Comparison of ENCODE assay signal across 20 cellular contexts in genomic region chr3:101119535-101119934, GRCh38.
DNase-seq lines count a peak whose midpoint lies in the region; ATAC-seq and TF ChIP-seq lines count a peak whose summit lies in the region.
"Had no signal": no experiment of that assay in that cellular context is flagged by ENCODE, and none has a peak within 500 bp of the region (broad histone marks: within the 10 kb centered on the region; RNA-seq: fewer than 3 reads in every experiment).

No MANE protein-coding gene starts in this region.

- H3K9ac ChIP-seq in skeletal muscle satellite cell (ENCODE audit: low read depth, low read length) (peak overlapping the region; percentile 6), MM.1S (ENCODE audit: low read length) (no peak overlapping the region)

- H3K27me3 ChIP-seq in skeletal muscle satellite cell (ENCODE audit: control insufficient read depth, insufficient read depth, low read length) (no peaks in the 10 kb centered on the region), MM.1S (replicated peaks; ENCODE audit: insufficient read depth, low read length) (no peaks in the 10 kb centered on the region)

- ATAC-seq in GM19397 (IDR thresholded peaks at IDR 0.05; ENCODE audit: unreplicated experiment) = no peak
- ATAC-seq: activated naive CD8-positive, alpha-beta T cell treated with anti-CD3 and anti-CD28 coated beads, Interleukin-2, amount 50 U/mL, for 24 hours had no signal

- TF ChIP-seq CTCF in MM.1S (IDR thresholded peaks at IDR 0.05; ENCODE audit: low read length) = no peak

- H3K4me1 Mint-ChIP-seq in activated CD4-positive, alpha-beta T cell treated with anti-CD3 and anti-CD28 coated beads, Interleukin-2, amount 10 ng/mL, durations not matched to agents 24 days and 14 days = no peaks in the 10 kb centered on the region
- H3K4me1 Mint-ChIP-seq: activated naive CD8-positive, alpha-beta T cell treated with anti-CD3 and anti-CD28 coated beads, Interleukin-2, amount 50 U/mL, for 24 hours; CD14-positive monocyte; nephron had no signal

- no peaks in the 10 kb centered on the region for H4K20me1 ChIP-seq in MM.1S (ENCODE audit: insufficient read depth, low read length)

- intact Hi-C loops in activated CD4-positive, alpha-beta T cell treated with anti-CD3 and anti-CD28 coated beads, Interleukin-2, amount 10 ng/mL, durations not matched to agents 24 days and 14 days (cut with micrococcal nuclease) = no loop called here

- no peaks in the 10 kb centered on the region for H3K36me3 Mint-ChIP-seq in activated CD4-positive, alpha-beta T cell treated with anti-CD3 and anti-CD28 coated beads, Interleukin-2, amount 10 ng/mL, durations not matched to agents 24 days and 14 days (ENCODE audit: low read depth)
- H3K36me3 Mint-ChIP-seq: CD14-positive monocyte, type B pancreatic cell had no signal

- H3K9me3 ChIP-seq in skeletal muscle satellite cell (replicated peaks; ENCODE audit: low read length) (no peaks in the 10 kb centered on the region), MM.1S (replicated peaks; ENCODE audit: insufficient read depth, low read length) (no peaks in the 10 kb centered on the region)

- H3K9me2 ChIP-seq in MM.1S (replicated peaks; ENCODE audit: insufficient read depth, low read length) = no peaks in the 10 kb centered on the region

- H3K79me2 ChIP-seq in MM.1S (ENCODE audit: low read length) = no peaks in the 10 kb centered on the region

- H3K36me3 ChIP-seq in skeletal muscle satellite cell (ENCODE audit: insufficient read depth, low read length) (no peaks in the 10 kb centered on the region), MM.1S (replicated peaks; ENCODE audit: insufficient read depth, low read length) (no peaks in the 10 kb centered on the region)
- H3K36me3 ChIP-seq: WERI-Rb-1 had no signal

- peaks cover 5% of the 10 kb centered on the region for H3K27me3 Mint-ChIP-seq in activated CD4-positive, alpha-beta T cell treated with anti-CD3 and anti-CD28 coated beads, Interleukin-2, amount 10 ng/mL, durations not matched to agents 24 days and 14 days
- H3K27me3 Mint-ChIP-seq: type B pancreatic cell had no signal

- no peaks in the 10 kb centered on the region for H3K9me3 Mint-ChIP-seq in activated CD4-positive, alpha-beta T cell treated with anti-CD3 and anti-CD28 coated beads, Interleukin-2, amount 10 ng/mL, durations not matched to agents 24 days and 14 days
- H3K9me3 Mint-ChIP-seq: activated naive CD8-positive, alpha-beta T cell treated with anti-CD3 and anti-CD28 coated beads, Interleukin-2, amount 50 U/mL, for 24 hours; nephron; T-helper 1 cell treated with Interleukin-12 subunit alpha and Interleukin-12 subunit beta and Interleukin-4 antibody, amounts not matched to agents 30 μg/mL and 1 μg/mL, for 36 hours; type B pancreatic cell had no signal

- peaks cover 8% of the 10 kb centered on the region for H3K4me1 ChIP-seq in skeletal muscle satellite cell (ENCODE audit: control insufficient read depth, insufficient read depth, low read length)
- peaks cover 2% of the 10 kb centered on the region; the same call in 1 of the 2 replicates for H3K4me1 ChIP-seq in MM.1S (ENCODE audit: low read length)

- H3K4me3 ChIP-seq in skeletal muscle satellite cell (ENCODE audit: low read length) = no peak overlapping the region
- no peak overlapping the region for H3K4me3 ChIP-seq in MM.1S (ENCODE audit: low read length)

- H3K4me2 ChIP-seq in skeletal muscle satellite cell (ENCODE audit: low read length) (no peak overlapping the region), MM.1S (ENCODE audit: low read depth, low read length) (no peak overlapping the region)

- H3K27ac ChIP-seq in MM.1S (ENCODE audit: low read length) = no peak overlapping the region
- H3K27ac ChIP-seq: WERI-Rb-1 had no signal

- no peak overlapping the region for H2AFZ ChIP-seq in MM.1S (ENCODE audit: low read length)

- H3K27ac Mint-ChIP-seq in activated CD4-positive, alpha-beta T cell treated with anti-CD3 and anti-CD28 coated beads, Interleukin-2, amount 10 ng/mL, durations not matched to agents 24 days and 14 days = no peak overlapping the region
- H3K27ac Mint-ChIP-seq: activated naive CD8-positive, alpha-beta T cell treated with anti-CD3 and anti-CD28 coated beads, Interleukin-2, amount 50 U/mL, for 24 hours; CD14-positive monocyte; nephron; T-helper 1 cell treated with Interleukin-12 subunit alpha and Interleukin-12 subunit beta and Interleukin-4 antibody, amounts not matched to agents 30 μg/mL and 1 μg/mL, for 36 hours; type B pancreatic cell had no signal

- no peak overlapping the region for H3K4me3 Mint-ChIP-seq in activated CD4-positive, alpha-beta T cell treated with anti-CD3 and anti-CD28 coated beads, Interleukin-2, amount 10 ng/mL, durations not matched to agents 24 days and 14 days
- H3K4me3 Mint-ChIP-seq: activated naive CD8-positive, alpha-beta T cell treated with anti-CD3 and anti-CD28 coated beads, Interleukin-2, amount 50 U/mL, for 24 hours; CD14-positive monocyte; nephron; T-helper 1 cell treated with Interleukin-12 subunit alpha and Interleukin-12 subunit beta and Interleukin-4 antibody, amounts not matched to agents 30 μg/mL and 1 μg/mL, for 36 hours; type B pancreatic cell had no signal

- DNase-seq in HCEC 1CT = peak; percentile 80
- peak; percentile 59 for DNase-seq in amniotic stem cell (lab: John Stamatoyannopoulos, UW)
- peak; percentile 14 for DNase-seq in fibroblast of the conjunctiva (ENCODE audit: low read depth)
- DNase-seq in activated CD4-positive, alpha-beta T cell treated with anti-CD3 and anti-CD28 coated beads, Interleukin-2, amount 10 ng/mL, durations not matched to agents 24 days and 14 days = no peak
- DNase-seq in MM.1S = no peak
- DNase-seq in NCI-H1048 (lab: John Stamatoyannopoulos, UW) = no peak
- DNase-seq: activated naive CD8-positive, alpha-beta T cell treated with anti-CD3 and anti-CD28 coated beads, Interleukin-2, amount 50 U/mL, for 24 hours; DMS79; NCI-H1694 treated with DMSO at 0.1 percent for 48 hours; NCI-H446 treated with DMSO at 0.1 percent for 48 hours; Right ventricle myocardium superior; stimulated activated CD4-positive, alpha-beta T cell treated with anti-CD3 and anti-CD28 coated beads, Interleukin-15, amount 100 ng/mL, for 24 hours; stimulated activated naive CD4-positive, alpha-beta T cell treated with Interleukin-2 at 50 U/mL for 16 hours; WERI-Rb-1 had no signal

- no peaks in the 10 kb centered on the region for H3F3A ChIP-seq in MM.1S (ENCODE audit: insufficient read depth, low read length)

Comparison
In these comparisons a context has a peak if more than half of its experiments do, and no peak if none do; other contexts are left out.
1. DNase-seq: peak in HCEC 1CT (single experiment), amniotic stem cell (single experiment) and fibroblast of the conjunctiva (single experiment); none in activated CD4-positive, alpha-beta T cell treated with anti-CD3 and anti-CD28 coated beads, Interleukin-2, amount 10 ng/mL, durations not matched to agents 24 days and 14 days (single experiment), MM.1S (single experiment) and NCI-H1048 (single experiment).